Comparison of ENCODE assay signal across 13 cellular contexts in genomic region chr14:105498430-105499255, GRCh38. TPM values are rescaled to one million over a fixed set of nuclear protein-coding genes. Genes with fewer than 3 reads are reported as not detected.
DNase-seq lines count a peak whose midpoint lies in the region; ATAC-seq and TF ChIP-seq lines count a peak whose summit lies in the region.
"Had no signal": no experiment of that assay in that cellular context is flagged by ENCODE, and none has a peak within 500 bp of the region (broad histone marks: within the 10 kb centered on the region; RNA-seq: fewer than 3 reads in every experiment).

No MANE protein-coding gene starts in this region.

- H3K4me3 ChIP-seq in coronary artery (no peak overlapping the region), mucosa of descending colon (no peak overlapping the region), upper lobe of right lung (no peak overlapping the region)
- H3K4me3 ChIP-seq: hepatocyte, transverse colon had no signal

- no peaks in the 10 kb centered on the region for H3K9me3 ChIP-seq in mucosa of descending colon
- H3K9me3 ChIP-seq in upper lobe of right lung = no peaks in the 10 kb centered on the region
- H3K9me3 ChIP-seq: transverse colon had no signal

- H3K27ac ChIP-seq in coronary artery (peak overlapping the region in 1 of 2 donors; percentile 45), upper lobe of right lung (no peak overlapping the region)
- H3K27ac ChIP-seq: hepatocyte, transverse colon had no signal

- H3K36me3 ChIP-seq in mucosa of descending colon (ENCODE audit: low read depth) = no peaks in the 10 kb centered on the region
- H3K36me3 ChIP-seq in upper lobe of right lung = no peaks in the 10 kb centered on the region
- H3K36me3 ChIP-seq: transverse colon had no signal

- no peak for ATAC-seq in Right ventricle myocardium inferior
- ATAC-seq in left cardiac atrium = no peak
- ATAC-seq in mucosa of descending colon = no peak
- ATAC-seq in upper lobe of right lung = no peak
- ATAC-seq in GM18520 (IDR thresholded peaks at IDR 0.05; ENCODE audit: unreplicated experiment) = no peak

- TF ChIP-seq CTCF in coronary artery (IDR thresholded peaks at IDR 0.05) (no peak), mucosa of descending colon (IDR thresholded peaks at IDR 0.05) (no peak), upper lobe of right lung (IDR thresholded peaks at IDR 0.05) (no peak)

- DNase-seq in Right ventricle myocardium inferior (ENCODE audit: missing footprints) = peak; percentile 72
- no peak for DNase-seq in left cardiac atrium
- DNase-seq in coronary artery (ENCODE audit: low spot score) = peak; percentile 71
- DNase-seq in mucosa of descending colon = peak in 2 of 3 donors; percentile 20 to 49
- DNase-seq in upper lobe of right lung = peak; percentile 60
- DNase-seq in NCI-H1930 (lab: John Stamatoyannopoulos, UW) = no peak
- no peak for DNase-seq in KG1 (lab: John Stamatoyannopoulos, UW)
- DNase-seq: NCI-H526 treated with DMSO at 0.1 percent for 48 hours, T1000, transverse colon had no signal

- H3K4me1 ChIP-seq in mucosa of descending colon (ENCODE audit: low read depth) = no peaks in the 10 kb centered on the region
- H3K4me1 ChIP-seq in upper lobe of right lung = no peaks in the 10 kb centered on the region
- H3K4me1 ChIP-seq: transverse colon had no signal

- intact Hi-C loops in Right ventricle myocardium inferior (cut with DNase I) (no loop called here), left cardiac atrium (cut with DNase I) (no loop called here), mucosa of descending colon (cut with DNase I, micrococcal nuclease) (no loop called here), upper lobe of right lung (cut with DNase I) (loop anchor here (10.0 kb wide), 1 partner anchor 104 kb away; the partner anchor contains the start of gene TEX22)

- no peaks in the 10 kb centered on the region for H3K27me3 ChIP-seq in upper lobe of right lung
- H3K27me3 ChIP-seq: hepatocyte, transverse colon had no signal

RNA-seq across cellular contexts. Expression of gene TEDC1, which starts 7.6 kb away (rescaled TPM):
- total RNA-seq in Right ventricle myocardium inferior (6.4 TPM), left cardiac atrium (1 to 10 TPM; 5.1 to 5.9 TPM), mucosa of descending colon (10 to 100 TPM; 11.8 to 23.9 (median 21.8) TPM), upper lobe of right lung (7.9 TPM)

RNA-seq across cellular contexts. Expression of gene CRIP1, which starts 12.0 kb away (rescaled TPM):
- total RNA-seq in Right ventricle myocardium inferior = 82.0 TPM
- 100 to 1,000 TPM; 137 to 192 TPM for total RNA-seq in left cardiac atrium
- 100 to 1,000 TPM in 2 of 3 donors, 10 to 100 TPM in 1; 41.3 to 144 (median 142) TPM for total RNA-seq in mucosa of descending colon
- total RNA-seq in upper lobe of right lung = 96.2 TPM
- total RNA-seq: bronchial epithelial cell had no signal

RNA-seq across cellular contexts. Expression of gene CRIP2, which starts 24.0 kb away (rescaled TPM):
- total RNA-seq in Right ventricle myocardium inferior (1,081 TPM), left cardiac atrium (100 to 1,000 TPM; 783 to 843 TPM), mucosa of descending colon (10 to 100 TPM; 10.0 to 41.6 (median 23.5) TPM), upper lobe of right lung (191 TPM)

RNA-seq across cellular contexts. Expression of gene TMEM121, which starts 27.7 kb away (rescaled TPM):
- total RNA-seq in Right ventricle myocardium inferior (3.4 TPM), left cardiac atrium (1 to 10 TPM; 2.2 to 2.7 TPM), mucosa of descending colon (1 to 10 TPM in 2 of 3 donors, under 1 TPM in 1; 0.38 to 4.0 (median 1.0) TPM), upper lobe of right lung (1.5 TPM)

Comparison
In these comparisons a context has a peak if more than half of its experiments do, and no peak if none do; other contexts are left out.
1. DNase-seq: peak in Right ventricle myocardium inferior (single experiment), coronary artery (single experiment), mucosa of descending colon (2 of 3) and upper lobe of right lung (single experiment); none in left cardiac atrium (single experiment), NCI-H1930 (0 of 2) and KG1 (single experiment).